ENCODE assay signal across 9 cellular contexts in genomic region chr19:7748756-7749155, GRCh38. TPM values are rescaled to one million over a fixed set of nuclear protein-coding genes. Genes with fewer than 3 reads are reported as not detected.
DNase-seq lines count a peak whose midpoint lies in the region; TF ChIP-seq lines count a peak whose summit lies in the region.
"Had no signal": no experiment of that assay in that cellular context is flagged by ENCODE, and none has a peak within 500 bp of the region (broad histone marks: within the 10 kb centered on the region; RNA-seq: fewer than 3 reads in every experiment).

No MANE protein-coding gene starts in this region.

- H3K4me1 ChIP-seq in ascending aorta: no peaks in the 10 kb centered on the region

- intact Hi-C loops in ascending aorta (cut with DNase I): no loop called here

- H3K4me3 ChIP-seq in MG63 (no peak overlapping the region), brain microvascular endothelial cell (ENCODE audit: low read depth, low read length) (no peak overlapping the region), ascending aorta (no peak overlapping the region)

- in situ Hi-C loops in brain microvascular endothelial cell (cut with HindIII; ENCODE audit: low pct_ligation_motif_present, low sequenced_read_pairs): no loop called here

- H3K36me3 ChIP-seq in MG63 (no peaks in the 10 kb centered on the region), brain microvascular endothelial cell (replicated peaks) (no peaks in the 10 kb centered on the region), ascending aorta (no peaks in the 10 kb centered on the region)

- H3K27ac ChIP-seq in brain microvascular endothelial cell (no peak overlapping the region), ascending aorta (no peak overlapping the region)

- H3K27me3 ChIP-seq in MG63 (peaks cover 41% of the 10 kb centered on the region), brain microvascular endothelial cell (replicated peaks) (no peaks in the 10 kb centered on the region), ascending aorta (no peaks in the 10 kb centered on the region)

- H3K9me3 ChIP-seq in MG63 (0 out of 2 replicates have a peak, but pooled peaks cover 1% of the 10 kb centered on the region), ascending aorta (no peaks in the 10 kb centered on the region)

- DNase-seq in ELR (ENCODE audit: low read depth) (peak; percentile 59), MG63 (peak; percentile 24), brain microvascular endothelial cell (no peak), lung microvascular endothelial cell (ENCODE audit: low read depth in 2 of 2) (peak; percentile 5 to 50), NK-92 (lab: John Stamatoyannopoulos, UW; ENCODE audit: unreplicated experiment) (no peak), NCI-H345 treated with DMSO at 0.1 percent for 48 hours (lab: John Stamatoyannopoulos, UW; ENCODE audit: unreplicated experiment) (no peak), ascending aorta (ENCODE audit: low spot score in 2 of 2) (no peak)
- DNase-seq: NCI-H2081 treated with DMSO at 0.1 percent for 48 hours had no signal

- TF ChIP-seq CTCF in brain microvascular endothelial cell (IDR thresholded peaks at IDR 0.05; ENCODE audit: low read depth, low read length, missing control alignments) (peak; percentile 19), ascending aorta (IDR thresholded peaks at IDR 0.05) (no peak)

RNA-seq across cellular contexts. Expression of gene CD209, which starts 1.4 kb away (rescaled TPM):
- total RNA-seq in MG63 (2014; rRNA removed; shearing (Covaris generic); ENCODE audit: low replicate concordance): not detected in 2 replicates
- total RNA-seq in lung microvascular endothelial cell: not detected in 2 replicates
- 12.6 TPM for total RNA-seq in ascending aorta

RNA-seq across cellular contexts. Expression of gene CLEC4M, which starts 14.3 kb away (rescaled TPM):
- not detected in 2 replicates for total RNA-seq in MG63 (2014; rRNA removed; shearing (Covaris generic); ENCODE audit: low replicate concordance)
- total RNA-seq in lung microvascular endothelial cell (8.5 and 15.3 TPM in 2 replicates), ascending aorta (not detected)

RNA-seq across cellular contexts. Expression of gene CLEC4G, which starts 16.8 kb away (rescaled TPM):
- not detected in 2 replicates for total RNA-seq in MG63 (2014; rRNA removed; shearing (Covaris generic); ENCODE audit: low replicate concordance)
- total RNA-seq in lung microvascular endothelial cell: not detected in 2 replicates
- total RNA-seq in ascending aorta: 1.7 TPM
- total RNA-seq: dermis microvascular lymphatic vessel endothelial cell had no signal

RNA-seq across cellular contexts. Expression of gene FCER2, which starts 46.8 kb away (rescaled TPM):
- total RNA-seq in MG63 (2014; rRNA removed; shearing (Covaris generic); ENCODE audit: low replicate concordance): not detected in 2 replicates
- total RNA-seq in lung microvascular endothelial cell (not detected in 2 replicates), ascending aorta (not detected)
- total RNA-seq: dermis microvascular lymphatic vessel endothelial cell had no signal

Comparison
In these comparisons a context has a peak if more than half of its experiments do, and no peak if none do; other contexts are left out.
1. DNase-seq: peak in ELR (single experiment), MG63 (single experiment) and lung microvascular endothelial cell (2 of 2); none in brain microvascular endothelial cell (single experiment), NK-92 (single experiment), NCI-H345 treated with DMSO at 0.1 percent for 48 hours (single experiment) and ascending aorta (0 of 2).
2. RNA of gene CD209, which starts 1.4 kb away (total RNA-seq): 12.6 TPM in ascending aorta (single experiment); not detected in MG63 and not detected in lung microvascular endothelial cell; every median in the first group is over 10 times any median in the second.